In the genomic region with DNA sequence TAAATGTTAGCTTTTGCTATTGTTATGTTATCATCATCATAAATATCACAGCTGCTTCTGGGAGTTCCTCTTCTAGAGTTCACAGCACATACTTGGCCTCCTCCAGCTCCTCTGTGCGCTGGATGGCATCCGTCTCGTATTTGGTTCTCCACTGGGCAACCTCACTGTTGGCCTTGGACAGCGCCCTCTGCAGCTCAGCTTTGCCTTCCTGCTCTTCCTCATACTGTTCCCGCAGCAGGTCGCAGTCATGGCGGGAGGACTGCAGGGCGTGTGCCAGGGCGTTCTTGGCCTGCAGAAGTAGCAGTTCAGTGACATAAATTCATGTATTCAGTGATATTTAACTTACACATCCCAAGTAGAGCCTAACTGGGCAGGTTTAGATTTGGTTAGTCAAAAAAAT, we compare ENCODE assay signal across 21 cellular contexts. TPM values are rescaled to one million over a fixed set of nuclear protein-coding genes. Genes with fewer than 3 reads are reported as not detected.
DNase-seq lines count a peak whose midpoint lies in the region; ATAC-seq and TF ChIP-seq lines count a peak whose summit lies in the region.
"Had no signal": no experiment of that assay in that cellular context is flagged by ENCODE, and none has a peak within 500 bp of the region (broad histone marks: within the 10 kb centered on the region; RNA-seq: fewer than 3 reads in every experiment).

No MANE protein-coding gene starts in this region.

- H3K4me1 Mint-ChIP-seq in WTC11: no peaks in the 10 kb centered on the region
- H3K4me1 Mint-ChIP-seq: CD4-positive, alpha-beta memory T cell had no signal

- no peaks in the 10 kb centered on the region for H3K36me3 Mint-ChIP-seq in WTC11
- H3K36me3 Mint-ChIP-seq: CD4-positive, alpha-beta memory T cell had no signal

- no peaks in the 10 kb centered on the region for H3K9me3 Mint-ChIP-seq in WTC11

- no peak overlapping the region for H3K4me3 Mint-ChIP-seq in WTC11
- H3K4me3 Mint-ChIP-seq: CD4-positive, alpha-beta memory T cell had no signal

- peak; percentile 15; the same call in 1 of the 2 replicates for TF ChIP-seq CTCF in 22Rv1 (IDR thresholded peaks at IDR 0.05)
- TF ChIP-seq CTCF in WTC11 (IDR thresholded peaks at IDR 0.05): peak; percentile 40; the same call in 1 of the 2 replicates

- no peaks in the 10 kb centered on the region for H3K27me3 Mint-ChIP-seq in WTC11 (ENCODE audit: low read depth)

- no peak overlapping the region for H3K27ac ChIP-seq in 22Rv1
- H3K27ac ChIP-seq: KMS-11, Peyer's patch had no signal

- H3K27ac Mint-ChIP-seq in WTC11: no peak overlapping the region
- H3K27ac Mint-ChIP-seq: CD4-positive, alpha-beta memory T cell had no signal

- CTCF ChIA-PET in WTC11 (lab: Charles Lee): interaction anchor here (0.6 to 1.9 kb wide), 20 partner anchors 8 to 416 kb away, joined by 3 to 13 read pairs (median 4); a partner anchor contains a TSS

- in situ Hi-C loops in ACHN (cut with HindIII; ENCODE audit: low pct_ligation_motif_present, low pct_unique_long_range_greater_than_20kb, low sequenced_read_pairs): no loop called here

- no peaks in the 10 kb centered on the region for H3K36me3 ChIP-seq in H7 (replicated peaks; ENCODE audit: control insufficient read depth, insufficient read depth, low read length)
- H3K36me3 ChIP-seq: Peyer's patch had no signal

- ATAC-seq in WTC11: peak; percentile 39; the same call in 1 of the 2 replicates
- ATAC-seq in GM21390 (IDR thresholded peaks at IDR 0.05; ENCODE audit: unreplicated experiment): no peak

- no peaks in the 10 kb centered on the region for H3K27me3 ChIP-seq in H7 (ENCODE audit: control insufficient read depth, insufficient read depth, low read length)
- H3K27me3 ChIP-seq: Peyer's patch had no signal

- H3K4me3 ChIP-seq in H7 (ENCODE audit: insufficient read depth, low read depth, low read length): no peak overlapping the region
- H3K4me3 ChIP-seq: Peyer's patch had no signal

- POLR2A ChIA-PET in WTC11 (lab: Charles Lee): interaction anchor here (1.0 kb wide), 1 partner anchor 49 kb away, joined by 3 read pairs; no protein-coding TSS in a partner anchor

- DNase-seq in H7 (peak; percentile 22), WTC11 (ENCODE audit: low spot score) (peak; percentile 64), iPS-NIHi11 (ENCODE audit: low spot score) (peak; percentile 18), hypothalamus (lab: John Stamatoyannopoulos, UW) (no peak), hepatic stellate cell (ENCODE audit: low spot score) (no peak), ACHN (no peak)
- DNase-seq: CD4-positive, alpha-beta memory T cell; DMS153; NCI-H1092; NCI-H146; NCI-H2029 treated with DMSO at 0.1 percent for 48 hours; NCI-H2171; NCI-H446; NCI-H69; Peyer's patch had no signal

TF ChIP-seq in WTC11, 78 proteins besides CTCF, POLR2A, EP300 and RAD21 (continues in another document):
- TF ChIP-seq RORB (CRISPR knock-in tag; IDR thresholded peaks at IDR 0.05) (no peak), EMX1 (CRISPR knock-in tag; IDR thresholded peaks at IDR 0.05) (no peak), HMGA2 (CRISPR knock-in tag; IDR thresholded peaks at IDR 0.05) (no peak), CREB1 (CRISPR knock-in tag; IDR thresholded peaks at IDR 0.05) (no peak), JUN (CRISPR knock-in tag; IDR thresholded peaks at IDR 0.05) (no peak), NR2C2 (CRISPR knock-in tag; IDR thresholded peaks at IDR 0.05) (no peak), TEAD1 (CRISPR knock-in tag; IDR thresholded peaks at IDR 0.05) (no peak), ETV6 (CRISPR knock-in tag; IDR thresholded peaks at IDR 0.05) (no peak), SMAD3 (CRISPR knock-in tag; IDR thresholded peaks at IDR 0.05; ENCODE audit: borderline replicate concordance) (no peak)
- TF ChIP-seq, protein P1, sequence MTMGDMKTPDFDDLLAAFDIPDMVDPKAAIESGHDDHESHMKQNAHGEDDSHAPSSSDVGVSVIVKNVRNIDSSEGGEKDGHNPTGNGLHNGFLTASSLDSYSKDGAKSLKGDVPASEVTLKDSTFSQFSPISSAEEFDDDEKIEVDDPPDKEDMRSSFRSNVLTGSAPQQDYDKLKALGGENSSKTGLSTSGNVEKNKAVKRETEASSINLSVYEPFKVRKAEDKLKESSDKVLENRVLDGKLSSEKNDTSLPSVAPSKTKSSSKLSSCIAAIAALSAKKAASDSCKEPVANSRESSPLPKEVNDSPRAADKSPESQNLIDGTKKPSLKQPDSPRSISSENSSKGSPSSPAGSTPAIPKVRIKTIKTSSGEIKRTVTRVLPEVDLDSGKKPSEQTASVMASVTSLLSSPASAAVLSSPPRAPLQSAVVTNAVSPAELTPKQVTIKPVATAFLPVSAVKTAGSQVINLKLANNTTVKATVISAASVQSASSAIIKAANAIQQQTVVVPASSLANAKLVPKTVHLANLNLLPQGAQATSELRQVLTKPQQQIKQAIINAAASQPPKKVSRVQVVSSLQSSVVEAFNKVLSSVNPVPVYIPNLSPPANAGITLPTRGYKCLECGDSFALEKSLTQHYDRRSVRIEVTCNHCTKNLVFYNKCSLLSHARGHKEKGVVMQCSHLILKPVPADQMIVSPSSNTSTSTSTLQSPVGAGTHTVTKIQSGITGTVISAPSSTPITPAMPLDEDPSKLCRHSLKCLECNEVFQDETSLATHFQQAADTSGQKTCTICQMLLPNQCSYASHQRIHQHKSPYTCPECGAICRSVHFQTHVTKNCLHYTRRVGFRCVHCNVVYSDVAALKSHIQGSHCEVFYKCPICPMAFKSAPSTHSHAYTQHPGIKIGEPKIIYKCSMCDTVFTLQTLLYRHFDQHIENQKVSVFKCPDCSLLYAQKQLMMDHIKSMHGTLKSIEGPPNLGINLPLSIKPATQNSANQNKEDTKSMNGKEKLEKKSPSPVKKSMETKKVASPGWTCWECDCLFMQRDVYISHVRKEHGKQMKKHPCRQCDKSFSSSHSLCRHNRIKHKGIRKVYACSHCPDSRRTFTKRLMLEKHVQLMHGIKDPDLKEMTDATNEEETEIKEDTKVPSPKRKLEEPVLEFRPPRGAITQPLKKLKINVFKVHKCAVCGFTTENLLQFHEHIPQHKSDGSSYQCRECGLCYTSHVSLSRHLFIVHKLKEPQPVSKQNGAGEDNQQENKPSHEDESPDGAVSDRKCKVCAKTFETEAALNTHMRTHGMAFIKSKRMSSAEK (CRISPR knock-in tag; IDR thresholded peaks at IDR 0.05; ENCODE audit: borderline replicate concordance): no peak
- TF ChIP-seq, protein P2, sequence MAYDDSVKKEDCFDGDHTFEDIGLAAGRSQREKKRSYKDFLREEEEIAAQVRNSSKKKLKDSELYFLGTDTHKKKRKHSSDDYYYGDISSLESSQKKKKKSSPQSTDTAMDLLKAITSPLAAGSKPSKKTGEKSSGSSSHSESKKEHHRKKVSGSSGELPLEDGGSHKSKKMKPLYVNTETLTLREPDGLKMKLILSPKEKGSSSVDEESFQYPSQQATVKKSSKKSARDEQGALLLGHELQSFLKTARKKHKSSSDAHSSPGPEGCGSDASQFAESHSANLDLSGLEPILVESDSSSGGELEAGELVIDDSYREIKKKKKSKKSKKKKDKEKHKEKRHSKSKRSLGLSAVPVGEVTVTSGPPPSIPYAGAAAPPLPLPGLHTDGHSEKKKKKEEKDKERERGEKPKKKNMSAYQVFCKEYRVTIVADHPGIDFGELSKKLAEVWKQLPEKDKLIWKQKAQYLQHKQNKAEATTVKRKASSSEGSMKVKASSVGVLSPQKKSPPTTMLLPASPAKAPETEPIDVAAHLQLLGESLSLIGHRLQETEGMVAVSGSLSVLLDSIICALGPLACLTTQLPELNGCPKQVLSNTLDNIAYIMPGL (CRISPR knock-in tag; IDR thresholded peaks at IDR 0.05): no peak; the same call in 1 of the 2 replicates
- TF ChIP-seq, protein P3, sequence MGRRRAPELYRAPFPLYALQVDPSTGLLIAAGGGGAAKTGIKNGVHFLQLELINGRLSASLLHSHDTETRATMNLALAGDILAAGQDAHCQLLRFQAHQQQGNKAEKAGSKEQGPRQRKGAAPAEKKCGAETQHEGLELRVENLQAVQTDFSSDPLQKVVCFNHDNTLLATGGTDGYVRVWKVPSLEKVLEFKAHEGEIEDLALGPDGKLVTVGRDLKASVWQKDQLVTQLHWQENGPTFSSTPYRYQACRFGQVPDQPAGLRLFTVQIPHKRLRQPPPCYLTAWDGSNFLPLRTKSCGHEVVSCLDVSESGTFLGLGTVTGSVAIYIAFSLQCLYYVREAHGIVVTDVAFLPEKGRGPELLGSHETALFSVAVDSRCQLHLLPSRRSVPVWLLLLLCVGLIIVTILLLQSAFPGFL (CRISPR knock-in tag; IDR thresholded peaks at IDR 0.05; ENCODE audit: borderline replicate concordance): no peak
- TF ChIP-seq, protein P4, sequence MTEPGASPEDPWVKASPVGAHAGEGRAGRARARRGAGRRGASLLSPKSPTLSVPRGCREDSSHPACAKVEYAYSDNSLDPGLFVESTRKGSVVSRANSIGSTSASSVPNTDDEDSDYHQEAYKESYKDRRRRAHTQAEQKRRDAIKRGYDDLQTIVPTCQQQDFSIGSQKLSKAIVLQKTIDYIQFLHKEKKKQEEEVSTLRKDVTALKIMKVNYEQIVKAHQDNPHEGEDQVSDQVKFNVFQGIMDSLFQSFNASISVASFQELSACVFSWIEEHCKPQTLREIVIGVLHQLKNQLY (CRISPR knock-in tag; IDR thresholded peaks at IDR 0.05): no peak

RNA-seq across cellular contexts. Expression of a gene that starts 23.4 kb away (rescaled TPM):
- total RNA-seq in H7 (2014; rRNA removed; shearing (Covaris generic)): not detected in 2 replicates
- total RNA-seq in WTC11 (2021): not detected in 3 replicates
- total RNA-seq: A172; CD4-positive, alpha-beta memory T cell; M059J; Peyer's patch; SK-MEL-5 had no signal

RNA-seq across cellular contexts. Expression of a gene that starts 25.5 kb away (rescaled TPM):
- total RNA-seq in H7 (2014; rRNA removed; shearing (Covaris generic)): 0.22 TPM in 1 of 2 replicates, not detected in the other
- total RNA-seq in WTC11 (2021): not detected in 3 replicates
- total RNA-seq: A172; CD4-positive, alpha-beta memory T cell; M059J; SK-MEL-5 had no signal

Comparison
In these comparisons a context has a peak if more than half of its experiments do, and no peak if none do; other contexts are left out.
1. DNase-seq: peak in H7 (single experiment), WTC11 (single experiment) and iPS-NIHi11 (single experiment); none in hypothalamus (0 of 51), hepatic stellate cell (single experiment) and ACHN (single experiment).